ENCODE assay signal across 16 cellular contexts in the genomic region with DNA sequence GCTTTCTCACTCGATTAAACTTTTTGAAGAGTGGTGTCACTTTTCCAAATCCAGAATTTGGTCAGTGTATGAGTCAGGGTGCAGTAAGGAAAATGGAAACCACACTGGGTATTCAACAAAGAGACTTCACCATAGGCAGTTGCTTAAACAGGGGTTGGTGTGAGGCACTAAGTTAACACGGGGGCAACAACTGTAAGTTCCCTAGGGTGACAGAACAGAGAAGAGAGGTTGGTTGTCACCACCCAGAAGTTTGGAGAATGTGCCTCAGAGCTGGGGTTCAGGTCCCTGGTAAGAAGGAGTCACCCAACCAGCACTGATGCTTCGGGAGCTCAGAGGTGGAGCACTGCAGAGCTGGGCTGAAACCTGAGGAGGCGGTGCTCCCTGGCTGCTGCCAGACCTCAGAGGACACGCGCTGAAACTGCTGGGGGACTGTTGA.
DNase-seq lines count a peak whose midpoint lies in the region; ATAC-seq, FAIRE-seq and TF ChIP-seq lines count a peak whose summit lies in the region.
"Had no signal": no experiment of that assay in that cellular context is flagged by ENCODE, and none has a peak within 500 bp of the region (broad histone marks: within the 10 kb centered on the region; RNA-seq: fewer than 3 reads in every experiment).

No MANE protein-coding gene starts in this region.

- DNase-seq in GM23248 (peak; percentile 73), HepG2 (ENCODE audit: low spot score) (no peak), DMS153 treated with DMSO at 0.1 percent for 48 hours (lab: John Stamatoyannopoulos, UW; ENCODE audit: unreplicated experiment) (no peak), SHP77 (lab: John Stamatoyannopoulos, UW) (no peak), dermis blood vessel endothelial cell (no peak)
- no peak for DNase-seq in activated T-helper 2 cell treated with anti-CD3 and anti-CD28 coated beads, Interferon-gamma antibody, Interleukin-2, Interleukin-4, amounts not matched to agents 10 μg/mL and 5 μg/mL and 100 μg/mL, durations not matched to agents 14 hours and 24 hours and 36 hours (ENCODE audit: low spot score)
- DNase-seq: brain microvascular endothelial cell, islet precursor cell, NCI-H1694 treated with DMSO at 0.1 percent for 48 hours had no signal

- peaks cover 86% of the 10 kb centered on the region for H3K36me3 Mint-ChIP-seq in activated T-helper 2 cell treated with anti-CD3 and anti-CD28 coated beads, Interferon-gamma antibody, Interleukin-2, Interleukin-4, amounts not matched to agents 10 μg/mL and 5 μg/mL and 100 μg/mL, durations not matched to agents 14 hours and 24 hours and 36 hours (ENCODE audit: low read depth)

- peaks cover 59% of the 10 kb centered on the region for H3K4me1 Mint-ChIP-seq in activated T-helper 2 cell treated with anti-CD3 and anti-CD28 coated beads, Interferon-gamma antibody, Interleukin-2, Interleukin-4, amounts not matched to agents 10 μg/mL and 5 μg/mL and 100 μg/mL, durations not matched to agents 14 hours and 24 hours and 36 hours (ENCODE audit: low read depth)

- no peak overlapping the region for H3K4me3 Mint-ChIP-seq in activated T-helper 2 cell treated with anti-CD3 and anti-CD28 coated beads, Interferon-gamma antibody, Interleukin-2, Interleukin-4, amounts not matched to agents 10 μg/mL and 5 μg/mL and 100 μg/mL, durations not matched to agents 14 hours and 24 hours and 36 hours (ENCODE audit: low read depth)

- no peaks in the 10 kb centered on the region for H3K9me3 ChIP-seq in GM23248 (ENCODE audit: low read depth)
- no peaks in the 10 kb centered on the region for H3K9me3 ChIP-seq in HepG2 (ENCODE audit: low read length)
- H3K9me3 ChIP-seq: esophagus muscularis mucosa, neutrophil, thoracic aorta had no signal

- H3K36me3 ChIP-seq in ACC112 (ENCODE audit: insufficient read depth, low read length) (peaks cover 52% of the 10 kb centered on the region), GM23248 (ENCODE audit: low read depth) (peaks cover 79% of the 10 kb centered on the region), HepG2 (replicated peaks in 1 of 2; ENCODE audit: control insufficient read depth in 1 of 2, insufficient read depth in 2 of 2, low read length in 2 of 2) (peaks cover 34 to 82% of the 10 kb centered on the region in 2 experiments)
- H3K36me3 ChIP-seq: neutrophil had no signal

- H4K20me1 ChIP-seq in GM23248 (ENCODE audit: insufficient read depth) = no peaks in the 10 kb centered on the region
- no peaks in the 10 kb centered on the region; the same call in 1 of the 2 replicates for H4K20me1 ChIP-seq in HepG2 (ENCODE audit: insufficient read depth, low read length)

- no peak overlapping the region for H3K4me2 ChIP-seq in GM23248 (ENCODE audit: unreplicated experiment)
- H3K4me2 ChIP-seq in HepG2 (ENCODE audit: low read depth, low read length) = no peak overlapping the region

- TF ChIP-seq RAD21 in HepG2 (CRISPR knock-in tag; IDR thresholded peaks at IDR 0.05) = no peak

- no TSS peak for BruUV-seq in HepG2 (replicated peaks; lab: Mats Ljungman, UMichigan)

- H3K27me3 Mint-ChIP-seq in activated T-helper 2 cell treated with anti-CD3 and anti-CD28 coated beads, Interferon-gamma antibody, Interleukin-2, Interleukin-4, amounts not matched to agents 10 μg/mL and 5 μg/mL and 100 μg/mL, durations not matched to agents 14 hours and 24 hours and 36 hours (ENCODE audit: low read depth) = no peaks in the 10 kb centered on the region

- H3K9ac ChIP-seq in GM23248 (no peak overlapping the region), HepG2 (ENCODE audit: insufficient read depth, low read depth, low read length) (no peak overlapping the region)

- no peak overlapping the region for H3K4me3 ChIP-seq in ACC112 (ENCODE audit: low read depth, low read length)
- no peak overlapping the region for H3K4me3 ChIP-seq in GM23248
- H3K4me3 ChIP-seq in HepG2 (replicated peaks in 1 of 3; ENCODE audit: insufficient read depth in 1 of 3, low read depth in 2 of 3, low read length in 3 of 3) = no peak overlapping the region
- H3K4me3 ChIP-seq: esophagus muscularis mucosa, thoracic aorta had no signal

- H3F3A ChIP-seq in GM23248 (ENCODE audit: insufficient read depth) = peaks cover 94% of the 10 kb centered on the region

- POLR2A ChIA-PET in HepG2 (lab: Yijun Ruan, JAX) = interaction anchor here (1.1 kb wide), 1 partner anchor 23 kb away, joined by 3 read pairs; no protein-coding TSS in a partner anchor

- peak overlapping the region; percentile 12; the same call in 1 of the 2 replicates for H3K27ac ChIP-seq in ACC112 (ENCODE audit: low read depth, low read length)
- peak overlapping the region; percentile 14 for H3K27ac ChIP-seq in GM23248
- no peak overlapping the region for H3K27ac ChIP-seq in HepG2 (ENCODE audit: extremely low read length, insufficient read depth, low read length)
- H3K27ac ChIP-seq: brain microvascular endothelial cell, C4-2B, neutrophil, thoracic aorta had no signal

- CTCF ChIA-PET in HepG2 (lab: Yijun Ruan, JAX; ENCODE audit: low intra/inter-chr PET ratio, low total read pairs) = no interaction called here

- peak overlapping the region; percentile 78 for H3K27ac Mint-ChIP-seq in activated T-helper 2 cell treated with anti-CD3 and anti-CD28 coated beads, Interferon-gamma antibody, Interleukin-2, Interleukin-4, amounts not matched to agents 10 μg/mL and 5 μg/mL and 100 μg/mL, durations not matched to agents 14 hours and 24 hours and 36 hours

- ATAC-seq in HepG2 (no peak), GM21390 (IDR thresholded peaks at IDR 0.05; ENCODE audit: unreplicated experiment) (no peak)

- no peaks in the 10 kb centered on the region for H3K9me3 Mint-ChIP-seq in activated T-helper 2 cell treated with anti-CD3 and anti-CD28 coated beads, Interferon-gamma antibody, Interleukin-2, Interleukin-4, amounts not matched to agents 10 μg/mL and 5 μg/mL and 100 μg/mL, durations not matched to agents 14 hours and 24 hours and 36 hours

- 57 to 59% methylated on average over 6 of the region's 6 CpGs for WGBS in GM23248 (ENCODE audit: low coverage in 1 of 2, low lambda C conversion rate in 2 of 2, missing lambda C conversion rate in 2 of 2), 2 experiments
- 83% methylated on average over 6 of the region's 6 CpGs for WGBS in HepG2 (ENCODE audit: low lambda C conversion rate)

- H3K27me3 ChIP-seq in ACC112 (ENCODE audit: insufficient read depth, low read length) (no peaks in the 10 kb centered on the region), GM23248 (replicated peaks; ENCODE audit: insufficient read depth) (no peaks in the 10 kb centered on the region), HepG2 (ENCODE audit: control insufficient read depth in 1 of 2, insufficient read depth in 2 of 2, low read length in 2 of 2) (no peaks in the 10 kb centered on the region)
- H3K27me3 ChIP-seq: brain microvascular endothelial cell, esophagus muscularis mucosa, neutrophil had no signal

- no peak for TF ChIP-seq POLR2A in HepG2 (IDR thresholded peaks at IDR 0.05; ENCODE audit: insufficient read depth in 1 of 2, low read depth in 2 of 2, low read length in 2 of 2)

- intact Hi-C loops in activated T-helper 2 cell treated with anti-CD3 and anti-CD28 coated beads, Interferon-gamma antibody, Interleukin-2, Interleukin-4, amounts not matched to agents 10 μg/mL and 5 μg/mL and 100 μg/mL, durations not matched to agents 14 hours and 24 hours and 36 hours (cut with micrococcal nuclease) = no loop called here
- intact Hi-C loops in HepG2 (cut with micrococcal nuclease; ENCODE audit: unreplicated experiment) = no loop called here

- H2AFZ ChIP-seq in ACC112 (ENCODE audit: low read length, unreplicated experiment) (no peak overlapping the region), GM23248 (no peak overlapping the region), HepG2 (ENCODE audit: low read length) (no peak overlapping the region)

- no peak for FAIRE-seq in HepG2 (lab: Jason Lieb, UNC)
- FAIRE-seq: H1 had no signal

- no peak for TF ChIP-seq EP300 in HepG2 (IDR thresholded peaks at IDR 0.05; ENCODE audit: low read depth in 2 of 2, low read length in 2 of 2)
- no peak for TF ChIP-seq EP300 in HepG2 (CRISPR knock-in tag; IDR thresholded peaks at IDR 0.05; ENCODE audit: borderline replicate concordance)

- TF ChIP-seq CTCF in HepG2 (CRISPR knock-in tag; IDR thresholded peaks at IDR 0.05) = no peak

- H3K9me2 ChIP-seq in GM23248 (ENCODE audit: insufficient read depth) = no peaks in the 10 kb centered on the region

- in situ Hi-C loops in GM23248 (cut with MboI) (no loop called here), HepG2 (cut with HindIII; ENCODE audit: extremely low pct_ligation_motif_present, low pct_unique_long_range_greater_than_20kb) (no loop called here)

- H3K4me1 ChIP-seq in ACC112 (ENCODE audit: control insufficient read depth, insufficient read depth, low read length, unreplicated experiment) (peaks cover 51% of the 10 kb centered on the region), GM23248 (ENCODE audit: insufficient read depth) (peaks cover 54% of the 10 kb centered on the region), HepG2 (ENCODE audit: insufficient read depth, low read length) (no peaks in the 10 kb centered on the region)

- H3K79me2 ChIP-seq in ACC112 (ENCODE audit: control insufficient read depth, insufficient read depth, low read length, unreplicated experiment) (peaks cover 17% of the 10 kb centered on the region), GM23248 (ENCODE audit: insufficient read depth) (peaks cover 94% of the 10 kb centered on the region), HepG2 (ENCODE audit: insufficient read depth, low read length) (peaks cover 11% of the 10 kb centered on the region)

TF ChIP-seq in HepG2, 621 proteins besides CTCF, POLR2A, EP300 and RAD21:
- TF ChIP-seq CCDC6 (CRISPR knock-in tag; IDR thresholded peaks at IDR 0.05) = no peak
- TF ChIP-seq ZNF263 (CRISPR knock-in tag; IDR thresholded peaks at IDR 0.05) = peak; percentile 80
- TF ChIP-seq ZNF296 (CRISPR knock-in tag; conservative IDR thresholded peaks at IDR 0.05) = no peak
